In the genomic region with DNA sequence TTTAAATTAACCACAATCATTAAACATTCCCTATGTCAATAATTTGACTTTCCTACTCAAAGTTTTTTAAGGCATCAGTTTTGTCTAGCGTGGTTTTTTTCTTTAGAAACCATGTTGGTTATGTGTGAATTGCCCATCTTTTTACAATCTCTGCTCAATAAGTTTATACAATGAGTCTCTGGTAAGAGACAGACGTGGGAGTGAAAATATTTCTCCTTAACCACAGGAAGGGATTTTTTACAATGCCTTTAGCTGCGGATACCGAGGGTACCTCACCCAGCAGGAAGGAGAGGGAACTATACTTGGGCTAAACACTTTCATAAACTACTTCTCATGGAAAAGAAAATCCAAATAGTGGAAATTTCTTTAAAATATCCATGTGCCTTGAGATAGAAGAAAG, we compare ENCODE assay signal across 19 cellular contexts.
DNase-seq lines count a peak whose midpoint lies in the region; ATAC-seq, FAIRE-seq and TF ChIP-seq lines count a peak whose summit lies in the region.
"Had no signal": no experiment of that assay in that cellular context is flagged by ENCODE, and none has a peak within 500 bp of the region (broad histone marks: within the 10 kb centered on the region; RNA-seq: fewer than 3 reads in every experiment).

No MANE protein-coding gene starts in this region.

- no peak for TF ChIP-seq POLR2A in IMR-90 (IDR thresholded peaks at IDR 0.05; ENCODE audit: low read depth, low read length)

- H3K4me1 ChIP-seq in IMR-90 (ENCODE audit: control insufficient read depth, insufficient read depth, low read length) (peaks cover 7% of the 10 kb centered on the region), muscle layer of colon (ENCODE audit: insufficient read depth, low read length) (peaks cover 62% of the 10 kb centered on the region), kidney (ENCODE audit: control insufficient read depth in 1 of 2, insufficient read depth in 1 of 2, low read depth in 1 of 2, low read length in 2 of 2) (peaks cover 4 to 11% of the 10 kb centered on the region in 2 donors)

- H3K27me3 ChIP-seq in IMR-90 (ENCODE audit: control insufficient read depth, insufficient read depth, low read length) (no peaks in the 10 kb centered on the region), muscle layer of colon (ENCODE audit: control insufficient read depth in 1 of 2, insufficient read depth in 2 of 2, low read length in 2 of 2) (no peaks in the 10 kb centered on the region)
- H3K27me3 ChIP-seq: neutrophil, Peyer's patch had no signal

- ATAC-seq in IMR-90 (ENCODE audit: low read depth) (no peak), HG02852 (IDR thresholded peaks at IDR 0.05; ENCODE audit: unreplicated experiment) (no peak)
- ATAC-seq: HCT116, left ventricle myocardium superior had no signal

- in situ Hi-C loops in IMR-90 (cut with MboI; ENCODE audit: low sequenced_read_pairs), result no loop called here
- in situ Hi-C loops in astrocyte of the spinal cord (cut with HindIII; ENCODE audit: low sequenced_read_pairs), result no loop called here

- BruUV-seq in IMR-90 (replicated peaks; lab: Mats Ljungman, UMichigan), result no TSS peak

- no peak overlapping the region for H2AK9ac ChIP-seq in IMR-90 (replicated peaks; ENCODE audit: low read depth, low read length, poor library complexity)

- no peak overlapping the region for H2BK20ac ChIP-seq in IMR-90 (ENCODE audit: low read depth, low read length)

- intact Hi-C loops in IMR-90 (cut with micrococcal nuclease), result loop anchor here (5.0 kb wide), 1 partner anchor 297 kb away; no protein-coding TSS in a partner anchor
- intact Hi-C loops in kidney (cut with DNase I), result no loop called here

- H3K23ac ChIP-seq in IMR-90 (ENCODE audit: low read depth, low read length), result no peak overlapping the region

- peak; percentile 28 for DNase-seq in AG09309 (ENCODE audit: low read depth)
- peak; percentile 69 for DNase-seq in IMR-90
- DNase-seq in astrocyte of the spinal cord (ENCODE audit: low read depth, low spot score), result peak; percentile 68
- DNase-seq in activated CD4-positive, alpha-beta T cell treated with anti-CD3 and anti-CD28 coated beads, Interleukin-2, amount 50 U/mL, for 48 hours, result no peak
- DNase-seq in NCI-H146 (lab: John Stamatoyannopoulos, UW), result no peak
- DNase-seq in kidney, result no peak
- DNase-seq: activated CD4-positive, CD25-positive, alpha-beta regulatory T cell treated with anti-CD3 and anti-CD28 coated beads, Interleukin-2, amount 50 U/mL, for 72 hours; activated naive CD8-positive, alpha-beta T cell treated with anti-CD3 and anti-CD28 coated beads, Interleukin-2, amount 10 ng/mL, durations not matched to agents 7 days and 5 days; hypothalamus; left ventricle myocardium superior; NCI-H1930; Peyer's patch; small intestine; stimulated activated naive CD4-positive, alpha-beta T cell treated with Interleukin-2 at 50 U/mL for 16 hours had no signal

- no peak overlapping the region for H2BK5ac ChIP-seq in IMR-90 (ENCODE audit: low read depth, low read length, poor library complexity, severe bottlenecking)

- H4K5ac ChIP-seq in IMR-90 (ENCODE audit: low read depth, low read length), result no peak overlapping the region

- FAIRE-seq in kidney (lab: Jason Lieb, UNC), result no peak
- FAIRE-seq: small intestine had no signal

- H3K56ac ChIP-seq in IMR-90 (ENCODE audit: extremely low read depth, insufficient read depth, low read length), result no peak overlapping the region

- H3K4me2 ChIP-seq in IMR-90 (ENCODE audit: low read depth, low read length), result no peak overlapping the region

- H3K14ac ChIP-seq in IMR-90 (replicated peaks; ENCODE audit: low read depth, low read length), result no peak overlapping the region

- H3K79me1 ChIP-seq in IMR-90 (ENCODE audit: low read depth in 1 of 2, low read length in 2 of 2), result peaks cover 20 to 66% of the 10 kb centered on the region in 2 experiments

- dilution Hi-C loops in IMR-90 (cut with HindIII; ENCODE audit: low sequenced_read_pairs, unreplicated experiment), result no loop called here

- H4K20me1 ChIP-seq in IMR-90 (ENCODE audit: insufficient read depth, low read length), result peaks cover 4% of the 10 kb centered on the region; the same call in 1 of the 2 replicates

- H3K4me3 ChIP-seq in AG09309 (ENCODE audit: control insufficient read depth, low read depth, low read length) (no peak overlapping the region), IMR-90 (ENCODE audit: insufficient read depth, low read depth, low read length) (no peak overlapping the region), astrocyte of the spinal cord (ENCODE audit: low read depth, low read length) (no peak overlapping the region), muscle layer of colon (ENCODE audit: low read depth in 1 of 2, low read length in 2 of 2) (no peak overlapping the region), kidney (ENCODE audit: low read length in 2 of 2) (no peak overlapping the region)
- H3K4me3 ChIP-seq: coronary artery, Peyer's patch had no signal

- WGBS in IMR-90 (ENCODE audit: extremely low coverage in 2 of 2, insufficient read length in 1 of 2), 2 experiments, result no CpG with 5 or more reads among the region's 4 CpGs

- no peak overlapping the region for H4K91ac ChIP-seq in IMR-90 (ENCODE audit: insufficient read depth, low read depth, low read length)

- peaks cover 15% of the 10 kb centered on the region for H3K9me1 ChIP-seq in IMR-90 (ENCODE audit: insufficient read depth, low read length)

- TF ChIP-seq CTCF in AG09309 (IDR thresholded peaks at IDR 0.05; ENCODE audit: control insufficient read depth, insufficient read depth, low read depth, low read length, missing control alignments) (no peak), IMR-90 (conservative IDR thresholded peaks at IDR 0.05; ENCODE audit: low read depth, low read length) (no peak), astrocyte of the spinal cord (IDR thresholded peaks at IDR 0.05; ENCODE audit: low read depth, low read length) (no peak), kidney (IDR thresholded peaks at IDR 0.05; ENCODE audit: borderline replicate concordance, extremely low read depth, insufficient read depth) (no peak)

- no peak overlapping the region for H2AFZ ChIP-seq in IMR-90 (replicated peaks; ENCODE audit: low read length, poor library complexity)

- no peak overlapping the region for H2BK120ac ChIP-seq in IMR-90 (ENCODE audit: low read depth, low read length)

- no peak for TF ChIP-seq RAD21 in IMR-90 (IDR thresholded peaks at IDR 0.05; ENCODE audit: low read length)

- no peak overlapping the region for H3K9ac ChIP-seq in IMR-90 (ENCODE audit: low read depth, low read length)
- H3K9ac ChIP-seq in muscle layer of colon (ENCODE audit: low read length), result no peak overlapping the region
- H3K9ac ChIP-seq in kidney (ENCODE audit: low read length in 2 of 2), result no peak overlapping the region

- POLR2A ChIA-PET in IMR-90 (lab: Charles Lee; ENCODE audit: unreplicated experiment), result no interaction called here

- no peak overlapping the region for H2AK5ac ChIP-seq in IMR-90 (ENCODE audit: low read depth, low read length)

- H3K36me3 ChIP-seq in IMR-90 (ENCODE audit: control insufficient read depth, insufficient read depth, low read length) (peaks cover 2% of the 10 kb centered on the region; the same call in 1 of the 2 replicates), muscle layer of colon (ENCODE audit: insufficient read depth, low read length) (peaks cover 3% of the 10 kb centered on the region), kidney (ENCODE audit: control insufficient read depth in 1 of 2, insufficient read depth in 2 of 2, low read length in 2 of 2) (no peaks in the 10 kb centered on the region)

- H4K8ac ChIP-seq in IMR-90 (ENCODE audit: low read depth in 2 of 2, low read length in 2 of 2), result no peak overlapping the region; a peak in 1 of 4 replicates

- no peak overlapping the region; the same call in 2 of the 3 replicates for H2BK15ac ChIP-seq in IMR-90 (ENCODE audit: low read depth, low read length)

- CTCF ChIA-PET in IMR-90 (lab: Yijun Ruan, JAX), result interaction anchor here (0.5 to 0.6 kb wide), 2 partner anchors 90 to 257 kb away, joined by 4 to 5 read pairs; no protein-coding TSS in a partner anchor

- no peak overlapping the region for H3K18ac ChIP-seq in IMR-90 (ENCODE audit: low read depth, low read length)

- no peak overlapping the region for H3K27ac ChIP-seq in IMR-90 (ENCODE audit: insufficient read depth, low read length)
- peak overlapping the region; percentile 77 for H3K27ac ChIP-seq in muscle layer of colon (ENCODE audit: low read depth, low read length)
- H3K27ac ChIP-seq in kidney (ENCODE audit: low read depth in 2 of 2, low read length in 2 of 2), result no peak overlapping the region

- H3K4ac ChIP-seq in IMR-90 (ENCODE audit: low read depth, low read length), result no peak overlapping the region

- no peaks in the 10 kb centered on the region for H3K9me3 ChIP-seq in IMR-90 (ENCODE audit: control insufficient read depth, insufficient read depth, low read length)
- no peaks in the 10 kb centered on the region for H3K9me3 ChIP-seq in muscle layer of colon (ENCODE audit: low read length)
- no peaks in the 10 kb centered on the region for H3K9me3 ChIP-seq in kidney (ENCODE audit: control insufficient read depth in 1 of 2, low read length in 2 of 2)
- H3K9me3 ChIP-seq: neutrophil, Peyer's patch had no signal

TF ChIP-seq in IMR-90, 13 proteins besides CTCF, POLR2A, EP300 and RAD21:
- no peak for TF ChIP-seq CEBPB (IDR thresholded peaks at IDR 0.05; ENCODE audit: low read depth, low read length)

Comparison
In these comparisons a context has a peak if more than half of its experiments do, and no peak if none do; other contexts are left out.
1. DNase-seq: peak in AG09309 (single experiment), IMR-90 (single experiment) and astrocyte of the spinal cord (single experiment); none in activated CD4-positive, alpha-beta T cell treated with anti-CD3 and anti-CD28 coated beads, Interleukin-2, amount 50 U/mL, for 48 hours (0 of 2), NCI-H146 (single experiment) and kidney (single experiment).